16 cellular contexts compared by ENCODE assay signal in genomic region chr2:152228215-152228614, GRCh38. TPM values are rescaled to one million over a fixed set of nuclear protein-coding genes. Genes with fewer than 3 reads are reported as not detected.
DNase-seq lines count a peak whose midpoint lies in the region; ATAC-seq and TF ChIP-seq lines count a peak whose summit lies in the region.
"Had no signal": no experiment of that assay in that cellular context is flagged by ENCODE, and none has a peak within 500 bp of the region (broad histone marks: within the 10 kb centered on the region; RNA-seq: fewer than 3 reads in every experiment).

No MANE protein-coding gene starts in this region.

- H3K27me3 ChIP-seq in neural progenitor cell (no peaks in the 10 kb centered on the region), upper lobe of right lung (no peaks in the 10 kb centered on the region)
- H3K27me3 ChIP-seq: adrenal gland, MG63, pancreas, Peyer's patch had no signal

- no peaks in the 10 kb centered on the region for H3K79me2 ChIP-seq in neural progenitor cell (ENCODE audit: low read depth)

- H3K4me3 ChIP-seq in coronary artery = peak overlapping the region; percentile 31
- H3K4me3 ChIP-seq in neural progenitor cell = no peak overlapping the region
- H3K4me3 ChIP-seq in upper lobe of right lung = no peak overlapping the region
- H3K4me3 ChIP-seq: adrenal gland, MG63, mucosa of descending colon, pancreas, Peyer's patch had no signal

- no peaks in the 10 kb centered on the region for H3K36me3 ChIP-seq in neural progenitor cell
- no peaks in the 10 kb centered on the region for H3K36me3 ChIP-seq in upper lobe of right lung
- H3K36me3 ChIP-seq: adrenal gland, MG63, pancreas, Peyer's patch had no signal

- no peaks in the 10 kb centered on the region for H3K9me3 Mint-ChIP-seq in neural progenitor cell
- H3K9me3 Mint-ChIP-seq: activated CD4-positive, alpha-beta memory T cell treated with anti-CD3 and anti-CD28 coated beads, Interleukin-2, amount 10 ng/mL, durations not matched to agents 7 days and 5 days had no signal

- H3K9me3 ChIP-seq in neural progenitor cell (ENCODE audit: low read depth) = no peaks in the 10 kb centered on the region
- no peaks in the 10 kb centered on the region for H3K9me3 ChIP-seq in upper lobe of right lung
- H3K9me3 ChIP-seq: MG63, mucosa of descending colon, Peyer's patch had no signal

- H3K4me3 Mint-ChIP-seq in neural progenitor cell = no peak overlapping the region
- H3K4me3 Mint-ChIP-seq: activated CD4-positive, alpha-beta memory T cell treated with anti-CD3 and anti-CD28 coated beads, Interleukin-2, amount 10 ng/mL, durations not matched to agents 7 days and 5 days had no signal

- DNase-seq in GM04504 (ENCODE audit: low read depth) = peak; percentile 6
- no peak for DNase-seq in coronary artery (ENCODE audit: low spot score)
- DNase-seq in neural progenitor cell (ENCODE audit: low spot score) = no peak
- no peak for DNase-seq in upper lobe of right lung
- DNase-seq in NCI-H446 (lab: John Stamatoyannopoulos, UW) = no peak
- DNase-seq in activated CD8-positive, alpha-beta memory T cell treated with anti-CD3 and anti-CD28 coated beads for 24 hours = no peak
- DNase-seq in activated naive CD4-positive, alpha-beta T cell treated with anti-CD3 and anti-CD28 coated beads, Interleukin-2, amount 50 U/mL, for 16 hours = no peak
- DNase-seq: activated CD4-positive, alpha-beta memory T cell treated with anti-CD3 and anti-CD28 coated beads, Interleukin-2, amount 10 ng/mL, durations not matched to agents 7 days and 5 days; adrenal gland; cerebellar nuclear complex; MG63; mucosa of descending colon; pancreas; Peyer's patch; stimulated activated CD4-positive, alpha-beta T cell treated with anti-CD3 and anti-CD28 coated beads, Interleukin-12 subunit alpha, Interleukin-12 subunit beta, amount 100 ng/mL, for 4 hours; stimulated activated naive CD4-positive, alpha-beta T cell treated with Interleukin-2 at 50 U/mL for 16 hours had no signal

- peak overlapping the region; percentile 75 for H3K27ac ChIP-seq in coronary artery
- no peak overlapping the region for H3K27ac ChIP-seq in neural progenitor cell
- H3K27ac ChIP-seq in upper lobe of right lung = peak overlapping the region; percentile 70
- H3K27ac ChIP-seq: adrenal gland, pancreas, Peyer's patch had no signal

- peaks cover 2% of the 10 kb centered on the region for H3K27me3 Mint-ChIP-seq in neural progenitor cell (ENCODE audit: insufficient read depth, low read depth)

- no peak overlapping the region for H3K4me2 ChIP-seq in neural progenitor cell

- peaks cover 12% of the 10 kb centered on the region for H3K4me1 Mint-ChIP-seq in neural progenitor cell
- H3K4me1 Mint-ChIP-seq: activated CD4-positive, alpha-beta memory T cell treated with anti-CD3 and anti-CD28 coated beads, Interleukin-2, amount 10 ng/mL, durations not matched to agents 7 days and 5 days had no signal

- H3F3A ChIP-seq in neural progenitor cell (ENCODE audit: low read depth) = no peaks in the 10 kb centered on the region

- ATAC-seq in upper lobe of right lung = no peak
- ATAC-seq: mucosa of descending colon, pancreas had no signal

- peak overlapping the region; percentile 88 for H2AFZ ChIP-seq in neural progenitor cell (replicated peaks)

- H3K27ac Mint-ChIP-seq in neural progenitor cell = no peak overlapping the region
- H3K27ac Mint-ChIP-seq: activated CD4-positive, alpha-beta memory T cell treated with anti-CD3 and anti-CD28 coated beads, Interleukin-2, amount 10 ng/mL, durations not matched to agents 7 days and 5 days had no signal

- H4K20me1 ChIP-seq in neural progenitor cell (ENCODE audit: low read depth) = no peaks in the 10 kb centered on the region

- no peak for TF ChIP-seq CTCF in coronary artery (IDR thresholded peaks at IDR 0.05)
- no peak for TF ChIP-seq CTCF in neural progenitor cell (IDR thresholded peaks at IDR 0.05)
- no peak for TF ChIP-seq CTCF in upper lobe of right lung (IDR thresholded peaks at IDR 0.05)

- no peaks in the 10 kb centered on the region for H3K36me3 Mint-ChIP-seq in neural progenitor cell

- H3K9ac ChIP-seq in neural progenitor cell = no peak overlapping the region

- intact Hi-C loops in upper lobe of right lung (cut with DNase I) = no loop called here

- H3K4me1 ChIP-seq in neural progenitor cell (peaks cover 17% of the 10 kb centered on the region), upper lobe of right lung (peaks cover 12% of the 10 kb centered on the region)

RNA-seq across cellular contexts. Expression of gene STAM2, which starts 52.7 kb away (rescaled TPM):
- total RNA-seq in neural progenitor cell (ENCODE audit: low replicate concordance) = 11.4 and 16.8 TPM in 2 replicates
- 42.5 TPM for total RNA-seq in upper lobe of right lung
